In the genomic region with DNA sequence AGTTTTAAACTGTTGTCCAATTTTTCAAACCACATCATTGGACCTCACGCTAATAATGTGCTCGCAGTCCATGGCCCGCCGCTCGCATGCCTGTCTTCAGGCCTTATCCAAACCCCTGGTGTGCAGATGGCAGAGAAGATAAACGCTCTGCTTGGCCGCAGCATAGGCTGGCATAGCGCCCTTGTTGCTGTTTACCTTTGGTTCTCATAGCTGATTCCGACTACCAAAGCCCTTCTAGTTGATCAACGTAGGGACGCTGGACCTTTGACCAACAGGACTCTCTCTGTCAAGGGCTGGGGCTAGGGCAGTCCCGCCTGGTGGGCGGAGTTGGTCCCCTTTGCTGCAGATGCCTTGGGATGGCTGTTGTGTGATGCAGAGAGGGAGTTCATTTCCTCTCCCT, we compare ENCODE assay signal across 1 cellular context.
TF ChIP-seq lines count a peak whose summit lies in the region.

No MANE protein-coding gene starts in this region.

TF ChIP-seq in HepG2, 621 proteins besides CTCF, POLR2A, EP300 and RAD21:
- TF ChIP-seq XBP1 (CRISPR knock-in tag; IDR thresholded peaks at IDR 0.05) = no peak
- TF ChIP-seq RBM22 (optimal IDR thresholded peaks at IDR 0.05; ENCODE audit: low read length) = peak; percentile 59
- no peak for TF ChIP-seq ZNF350 (CRISPR knock-in tag; IDR thresholded peaks at IDR 0.05; ENCODE audit: borderline replicate concordance, low read depth)
- no peak for TF ChIP-seq YY1 (IDR thresholded peaks at IDR 0.05; ENCODE audit: insufficient read depth, insufficient replicate concordance, low read depth, low read length)
- no peak for TF ChIP-seq RCOR2 (CRISPR knock-in tag; IDR thresholded peaks at IDR 0.05)
- TF ChIP-seq, protein P1, sequence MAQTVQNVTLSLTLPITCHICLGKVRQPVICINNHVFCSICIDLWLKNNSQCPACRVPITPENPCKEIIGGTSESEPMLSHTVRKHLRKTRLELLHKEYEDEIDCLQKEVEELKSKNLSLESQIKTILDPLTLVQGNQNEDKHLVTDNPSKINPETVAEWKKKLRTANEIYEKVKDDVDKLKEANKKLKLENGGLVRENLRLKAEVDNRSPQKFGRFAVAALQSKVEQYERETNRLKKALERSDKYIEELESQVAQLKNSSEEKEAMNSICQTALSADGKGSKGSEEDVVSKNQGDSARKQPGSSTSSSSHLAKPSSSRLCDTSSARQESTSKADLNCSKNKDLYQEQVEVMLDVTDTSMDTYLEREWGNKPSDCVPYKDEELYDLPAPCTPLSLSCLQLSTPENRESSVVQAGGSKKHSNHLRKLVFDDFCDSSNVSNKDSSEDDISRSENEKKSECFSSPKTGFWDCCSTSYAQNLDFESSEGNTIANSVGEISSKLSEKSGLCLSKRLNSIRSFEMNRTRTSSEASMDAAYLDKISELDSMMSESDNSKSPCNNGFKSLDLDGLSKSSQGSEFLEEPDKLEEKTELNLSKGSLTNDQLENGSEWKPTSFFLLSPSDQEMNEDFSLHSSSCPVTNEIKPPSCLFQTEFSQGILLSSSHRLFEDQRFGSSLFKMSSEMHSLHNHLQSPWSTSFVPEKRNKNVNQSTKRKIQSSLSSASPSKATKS (CRISPR knock-in tag; IDR thresholded peaks at IDR 0.05) = no peak
- TF ChIP-seq ATF7 (IDR thresholded peaks at IDR 0.05) = no peak
- no peak for TF ChIP-seq ATF7 (CRISPR knock-in tag; IDR thresholded peaks at IDR 0.05)
- TF ChIP-seq RFX5 (IDR thresholded peaks at IDR 0.05; ENCODE audit: low read depth, low read length) = no peak
